Comparison of ENCODE assay signal across 1 cellular context in the genomic region with DNA sequence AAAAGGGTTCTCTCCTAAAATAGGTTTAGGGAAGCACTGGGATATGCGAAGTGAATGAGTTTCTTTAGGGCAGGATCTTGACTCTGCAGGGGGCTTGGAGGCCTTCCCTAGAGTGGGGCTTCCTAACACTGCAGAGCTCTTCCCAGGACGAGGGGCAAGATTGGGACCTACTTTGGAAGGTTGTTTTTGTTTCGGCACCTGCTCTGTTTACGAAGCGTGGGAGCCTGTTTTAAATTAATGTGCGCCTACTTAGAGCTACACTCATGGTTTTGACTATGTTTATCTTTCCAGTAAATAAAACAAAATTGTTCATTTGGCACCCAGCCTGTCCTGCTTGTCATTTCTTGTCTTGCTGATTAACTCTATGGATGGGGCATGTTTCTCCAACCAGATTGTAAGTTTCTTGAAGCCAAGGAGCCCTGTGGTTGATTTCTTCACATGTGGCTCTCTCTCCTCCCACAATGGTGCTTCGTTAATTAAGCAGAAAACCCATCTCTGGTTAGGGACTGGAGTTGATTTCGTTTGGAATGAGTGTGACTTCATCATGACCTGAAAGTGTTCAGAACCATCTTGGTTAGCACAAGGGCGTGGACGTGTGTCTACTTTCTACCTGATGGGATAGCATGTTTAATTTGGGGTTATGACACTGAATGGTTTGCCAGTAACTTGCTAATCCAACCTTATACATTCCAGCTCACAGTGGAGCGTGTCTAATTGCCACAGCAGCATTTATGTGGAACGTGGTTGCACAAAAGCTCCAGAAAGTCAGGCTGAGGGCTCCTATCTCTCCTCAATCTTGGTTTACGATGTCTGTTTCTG.
TF ChIP-seq lines count a peak whose summit lies in the region.

No MANE protein-coding gene starts in this region.

TF ChIP-seq in HEK293, 187 proteins besides CTCF, POLR2A, EP300 and RAD21 (continued from another document and continues in another):
- TF ChIP-seq, protein P1, sequence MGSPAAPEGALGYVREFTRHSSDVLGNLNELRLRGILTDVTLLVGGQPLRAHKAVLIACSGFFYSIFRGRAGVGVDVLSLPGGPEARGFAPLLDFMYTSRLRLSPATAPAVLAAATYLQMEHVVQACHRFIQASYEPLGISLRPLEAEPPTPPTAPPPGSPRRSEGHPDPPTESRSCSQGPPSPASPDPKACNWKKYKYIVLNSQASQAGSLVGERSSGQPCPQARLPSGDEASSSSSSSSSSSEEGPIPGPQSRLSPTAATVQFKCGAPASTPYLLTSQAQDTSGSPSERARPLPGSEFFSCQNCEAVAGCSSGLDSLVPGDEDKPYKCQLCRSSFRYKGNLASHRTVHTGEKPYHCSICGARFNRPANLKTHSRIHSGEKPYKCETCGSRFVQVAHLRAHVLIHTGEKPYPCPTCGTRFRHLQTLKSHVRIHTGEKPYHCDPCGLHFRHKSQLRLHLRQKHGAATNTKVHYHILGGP (tag by site-specific recombination; IDR thresholded peaks at IDR 0.05), result 0 out of 2 replicates have a peak, but pooled peaks have one; percentile 9
- TF ChIP-seq ZNF140 (tag by site-specific recombination; IDR thresholded peaks at IDR 0.05) (no peak), ZNF521 (tag by site-specific recombination; IDR thresholded peaks at IDR 0.05) (no peak), ZSCAN30 (tag by site-specific recombination; IDR thresholded peaks at IDR 0.05) (peak; percentile 53; the same call in 1 of the 2 replicates), ZIC2 (tag by site-specific recombination; IDR thresholded peaks at IDR 0.05) (no peak), ZNF223 (tag by site-specific recombination; IDR thresholded peaks at IDR 0.05) (no peak), ZNF654 (tag by site-specific recombination; IDR thresholded peaks at IDR 0.05; ENCODE audit: low read depth) (no peak), FEZF1 (tag by site-specific recombination; IDR thresholded peaks at IDR 0.05) (peak; percentile 94), ZNF341 (tag by site-specific recombination; IDR thresholded peaks at IDR 0.05; ENCODE audit: low read depth) (peak; percentile 75), ZNF626 (tag by site-specific recombination; IDR thresholded peaks at IDR 0.05) (no peak), SP7 (tag by site-specific recombination; IDR thresholded peaks at IDR 0.05) (peak; percentile 99), RBAK (tag by site-specific recombination; IDR thresholded peaks at IDR 0.05) (no peak), ZNF404 (tag by site-specific recombination; IDR thresholded peaks at IDR 0.05) (no peak), ZNF548 (tag by site-specific recombination; IDR thresholded peaks at IDR 0.05) (no peak), ZNF843 (tag by site-specific recombination; IDR thresholded peaks at IDR 0.05) (peak; percentile 86), ZNF677 (tag by site-specific recombination; IDR thresholded peaks at IDR 0.05) (no peak), ZBTB48 (tag by site-specific recombination; IDR thresholded peaks at IDR 0.05) (peak; percentile 78), ZNF473 (tag by site-specific recombination; IDR thresholded peaks at IDR 0.05) (no peak), ZNF394 (tag by site-specific recombination; IDR thresholded peaks at IDR 0.05; ENCODE audit: borderline replicate concordance) (peak; percentile 71; the same call in 1 of the 2 replicates), OSR2 (tag by site-specific recombination; IDR thresholded peaks at IDR 0.05) (peak; percentile 89), ZNF202 (tag by site-specific recombination; IDR thresholded peaks at IDR 0.05; ENCODE audit: borderline replicate concordance) (no peak), ZSCAN23 (tag by site-specific recombination; IDR thresholded peaks at IDR 0.05) (peak; percentile 50; the same call in 1 of the 2 replicates), HOXA7 (CRISPR knock-in tag; IDR thresholded peaks at IDR 0.05; ENCODE audit: borderline replicate concordance) (no peak), ZBTB7A (tag by site-specific recombination; IDR thresholded peaks at IDR 0.05; ENCODE audit: low read depth) (no peak), ZNF664 (tag by site-specific recombination; IDR thresholded peaks at IDR 0.05) (peak; percentile 91), ZNF324 (tag by site-specific recombination; IDR thresholded peaks at IDR 0.05) (no peak), GLI4 (tag by site-specific recombination; IDR thresholded peaks at IDR 0.05) (no peak), ZNF132 (tag by site-specific recombination; IDR thresholded peaks at IDR 0.05; ENCODE audit: borderline replicate concordance) (no peak), ZNF175 (tag by site-specific recombination; IDR thresholded peaks at IDR 0.05) (no peak), ZNF169 (tag by site-specific recombination; IDR thresholded peaks at IDR 0.05) (no peak), ZNF48 (tag by site-specific recombination; IDR thresholded peaks at IDR 0.05) (no peak), ZNF830 (tag by site-specific recombination; IDR thresholded peaks at IDR 0.05; ENCODE audit: low read depth) (no peak), ZNF701 (tag by site-specific recombination; IDR thresholded peaks at IDR 0.05) (no peak), ZNF660 (tag by site-specific recombination; IDR thresholded peaks at IDR 0.05) (no peak), KLF8 (tag by site-specific recombination; IDR thresholded peaks at IDR 0.05) (peak; percentile 68), ZNF501 (tag by site-specific recombination; IDR thresholded peaks at IDR 0.05) (0 out of 2 replicates have a peak, but pooled peaks have one; percentile 73), GFI1B (tag by site-specific recombination; IDR thresholded peaks at IDR 0.05) (peak; percentile 59), ZNF112 (tag by site-specific recombination; IDR thresholded peaks at IDR 0.05) (no peak), ZNF416 (tag by site-specific recombination; IDR thresholded peaks at IDR 0.05) (no peak), ZNF211 (tag by site-specific recombination; IDR thresholded peaks at IDR 0.05; ENCODE audit: low read depth) (no peak), ZNF24 (tag by site-specific recombination; IDR thresholded peaks at IDR 0.05) (peak; percentile 70; the same call in 1 of the 2 replicates), ZNF157 (tag by site-specific recombination; IDR thresholded peaks at IDR 0.05) (no peak)
- TF ChIP-seq, protein P2, sequence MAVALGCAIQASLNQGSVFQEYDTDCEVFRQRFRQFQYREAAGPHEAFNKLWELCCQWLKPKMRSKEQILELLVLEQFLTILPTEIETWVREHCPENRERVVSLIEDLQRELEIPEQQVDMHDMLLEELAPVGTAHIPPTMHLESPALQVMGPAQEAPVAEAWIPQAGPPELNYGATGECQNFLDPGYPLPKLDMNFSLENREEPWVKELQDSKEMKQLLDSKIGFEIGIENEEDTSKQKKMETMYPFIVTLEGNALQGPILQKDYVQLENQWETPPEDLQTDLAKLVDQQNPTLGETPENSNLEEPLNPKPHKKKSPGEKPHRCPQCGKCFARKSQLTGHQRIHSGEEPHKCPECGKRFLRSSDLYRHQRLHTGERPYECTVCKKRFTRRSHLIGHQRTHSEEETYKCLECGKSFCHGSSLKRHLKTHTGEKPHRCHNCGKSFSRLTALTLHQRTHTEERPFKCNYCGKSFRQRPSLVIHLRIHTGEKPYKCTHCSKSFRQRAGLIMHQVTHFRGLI (tag by site-specific recombination; IDR thresholded peaks at IDR 0.05), result 0 out of 2 replicates have a peak, but pooled peaks have one; percentile 23
- TF ChIP-seq, protein P3, sequence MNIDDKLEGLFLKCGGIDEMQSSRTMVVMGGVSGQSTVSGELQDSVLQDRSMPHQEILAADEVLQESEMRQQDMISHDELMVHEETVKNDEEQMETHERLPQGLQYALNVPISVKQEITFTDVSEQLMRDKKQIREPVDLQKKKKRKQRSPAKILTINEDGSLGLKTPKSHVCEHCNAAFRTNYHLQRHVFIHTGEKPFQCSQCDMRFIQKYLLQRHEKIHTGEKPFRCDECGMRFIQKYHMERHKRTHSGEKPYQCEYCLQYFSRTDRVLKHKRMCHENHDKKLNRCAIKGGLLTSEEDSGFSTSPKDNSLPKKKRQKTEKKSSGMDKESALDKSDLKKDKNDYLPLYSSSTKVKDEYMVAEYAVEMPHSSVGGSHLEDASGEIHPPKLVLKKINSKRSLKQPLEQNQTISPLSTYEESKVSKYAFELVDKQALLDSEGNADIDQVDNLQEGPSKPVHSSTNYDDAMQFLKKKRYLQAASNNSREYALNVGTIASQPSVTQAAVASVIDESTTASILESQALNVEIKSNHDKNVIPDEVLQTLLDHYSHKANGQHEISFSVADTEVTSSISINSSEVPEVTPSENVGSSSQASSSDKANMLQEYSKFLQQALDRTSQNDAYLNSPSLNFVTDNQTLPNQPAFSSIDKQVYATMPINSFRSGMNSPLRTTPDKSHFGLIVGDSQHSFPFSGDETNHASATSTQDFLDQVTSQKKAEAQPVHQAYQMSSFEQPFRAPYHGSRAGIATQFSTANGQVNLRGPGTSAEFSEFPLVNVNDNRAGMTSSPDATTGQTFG (tag by site-specific recombination; IDR thresholded peaks at IDR 0.05; ENCODE audit: borderline replicate concordance), result no peak
- TF ChIP-seq, protein P4, sequence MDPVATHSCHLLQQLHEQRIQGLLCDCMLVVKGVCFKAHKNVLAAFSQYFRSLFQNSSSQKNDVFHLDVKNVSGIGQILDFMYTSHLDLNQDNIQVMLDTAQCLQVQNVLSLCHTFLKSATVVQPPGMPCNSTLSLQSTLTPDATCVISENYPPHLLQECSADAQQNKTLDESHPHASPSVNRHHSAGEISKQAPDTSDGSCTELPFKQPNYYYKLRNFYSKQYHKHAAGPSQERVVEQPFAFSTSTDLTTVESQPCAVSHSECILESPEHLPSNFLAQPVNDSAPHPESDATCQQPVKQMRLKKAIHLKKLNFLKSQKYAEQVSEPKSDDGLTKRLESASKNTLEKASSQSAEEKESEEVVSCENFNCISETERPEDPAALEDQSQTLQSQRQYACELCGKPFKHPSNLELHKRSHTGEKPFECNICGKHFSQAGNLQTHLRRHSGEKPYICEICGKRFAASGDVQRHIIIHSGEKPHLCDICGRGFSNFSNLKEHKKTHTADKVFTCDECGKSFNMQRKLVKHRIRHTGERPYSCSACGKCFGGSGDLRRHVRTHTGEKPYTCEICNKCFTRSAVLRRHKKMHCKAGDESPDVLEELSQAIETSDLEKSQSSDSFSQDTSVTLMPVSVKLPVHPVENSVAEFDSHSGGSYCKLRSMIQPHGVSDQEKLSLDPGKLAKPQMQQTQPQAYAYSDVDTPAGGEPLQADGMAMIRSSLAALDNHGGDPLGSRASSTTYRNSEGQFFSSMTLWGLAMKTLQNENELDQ (tag by site-specific recombination; IDR thresholded peaks at IDR 0.05; ENCODE audit: low read depth), result no peak
- TF ChIP-seq, protein P5, sequence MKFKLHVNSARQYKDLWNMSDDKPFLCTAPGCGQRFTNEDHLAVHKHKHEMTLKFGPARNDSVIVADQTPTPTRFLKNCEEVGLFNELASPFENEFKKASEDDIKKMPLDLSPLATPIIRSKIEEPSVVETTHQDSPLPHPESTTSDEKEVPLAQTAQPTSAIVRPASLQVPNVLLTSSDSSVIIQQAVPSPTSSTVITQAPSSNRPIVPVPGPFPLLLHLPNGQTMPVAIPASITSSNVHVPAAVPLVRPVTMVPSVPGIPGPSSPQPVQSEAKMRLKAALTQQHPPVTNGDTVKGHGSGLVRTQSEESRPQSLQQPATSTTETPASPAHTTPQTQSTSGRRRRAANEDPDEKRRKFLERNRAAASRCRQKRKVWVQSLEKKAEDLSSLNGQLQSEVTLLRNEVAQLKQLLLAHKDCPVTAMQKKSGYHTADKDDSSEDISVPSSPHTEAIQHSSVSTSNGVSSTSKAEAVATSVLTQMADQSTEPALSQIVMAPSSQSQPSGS (tag by site-specific recombination; IDR thresholded peaks at IDR 0.05; ENCODE audit: low read depth), result no peak; the same call in 1 of the 2 replicates
- TF ChIP-seq, protein P6, sequence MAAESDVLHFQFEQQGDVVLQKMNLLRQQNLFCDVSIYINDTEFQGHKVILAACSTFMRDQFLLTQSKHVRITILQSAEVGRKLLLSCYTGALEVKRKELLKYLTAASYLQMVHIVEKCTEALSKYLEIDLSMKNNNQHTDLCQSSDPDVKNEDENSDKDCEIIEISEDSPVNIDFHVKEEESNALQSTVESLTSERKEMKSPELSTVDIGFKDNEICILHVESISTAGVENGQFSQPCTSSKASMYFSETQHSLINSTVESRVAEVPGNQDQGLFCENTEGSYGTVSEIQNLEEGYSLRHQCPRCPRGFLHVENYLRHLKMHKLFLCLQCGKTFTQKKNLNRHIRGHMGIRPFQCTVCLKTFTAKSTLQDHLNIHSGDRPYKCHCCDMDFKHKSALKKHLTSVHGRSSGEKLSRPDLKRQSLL (tag by site-specific recombination; IDR thresholded peaks at IDR 0.05), result peak; percentile 64; the same call in 1 of the 2 replicates
- TF ChIP-seq, protein P7, sequence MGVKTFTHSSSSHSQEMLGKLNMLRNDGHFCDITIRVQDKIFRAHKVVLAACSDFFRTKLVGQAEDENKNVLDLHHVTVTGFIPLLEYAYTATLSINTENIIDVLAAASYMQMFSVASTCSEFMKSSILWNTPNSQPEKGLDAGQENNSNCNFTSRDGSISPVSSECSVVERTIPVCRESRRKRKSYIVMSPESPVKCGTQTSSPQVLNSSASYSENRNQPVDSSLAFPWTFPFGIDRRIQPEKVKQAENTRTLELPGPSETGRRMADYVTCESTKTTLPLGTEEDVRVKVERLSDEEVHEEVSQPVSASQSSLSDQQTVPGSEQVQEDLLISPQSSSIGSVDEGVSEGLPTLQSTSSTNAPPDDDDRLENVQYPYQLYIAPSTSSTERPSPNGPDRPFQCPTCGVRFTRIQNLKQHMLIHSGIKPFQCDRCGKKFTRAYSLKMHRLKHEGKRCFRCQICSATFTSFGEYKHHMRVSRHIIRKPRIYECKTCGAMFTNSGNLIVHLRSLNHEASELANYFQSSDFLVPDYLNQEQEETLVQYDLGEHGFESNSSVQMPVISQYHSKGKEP (tag by site-specific recombination; IDR thresholded peaks at IDR 0.05), result peak; percentile 84
- TF ChIP-seq, protein P8, sequence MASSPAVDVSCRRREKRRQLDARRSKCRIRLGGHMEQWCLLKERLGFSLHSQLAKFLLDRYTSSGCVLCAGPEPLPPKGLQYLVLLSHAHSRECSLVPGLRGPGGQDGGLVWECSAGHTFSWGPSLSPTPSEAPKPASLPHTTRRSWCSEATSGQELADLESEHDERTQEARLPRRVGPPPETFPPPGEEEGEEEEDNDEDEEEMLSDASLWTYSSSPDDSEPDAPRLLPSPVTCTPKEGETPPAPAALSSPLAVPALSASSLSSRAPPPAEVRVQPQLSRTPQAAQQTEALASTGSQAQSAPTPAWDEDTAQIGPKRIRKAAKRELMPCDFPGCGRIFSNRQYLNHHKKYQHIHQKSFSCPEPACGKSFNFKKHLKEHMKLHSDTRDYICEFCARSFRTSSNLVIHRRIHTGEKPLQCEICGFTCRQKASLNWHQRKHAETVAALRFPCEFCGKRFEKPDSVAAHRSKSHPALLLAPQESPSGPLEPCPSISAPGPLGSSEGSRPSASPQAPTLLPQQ (tag by site-specific recombination; IDR thresholded peaks at IDR 0.05), result peak; percentile 72
- TF ChIP-seq, protein P9, sequence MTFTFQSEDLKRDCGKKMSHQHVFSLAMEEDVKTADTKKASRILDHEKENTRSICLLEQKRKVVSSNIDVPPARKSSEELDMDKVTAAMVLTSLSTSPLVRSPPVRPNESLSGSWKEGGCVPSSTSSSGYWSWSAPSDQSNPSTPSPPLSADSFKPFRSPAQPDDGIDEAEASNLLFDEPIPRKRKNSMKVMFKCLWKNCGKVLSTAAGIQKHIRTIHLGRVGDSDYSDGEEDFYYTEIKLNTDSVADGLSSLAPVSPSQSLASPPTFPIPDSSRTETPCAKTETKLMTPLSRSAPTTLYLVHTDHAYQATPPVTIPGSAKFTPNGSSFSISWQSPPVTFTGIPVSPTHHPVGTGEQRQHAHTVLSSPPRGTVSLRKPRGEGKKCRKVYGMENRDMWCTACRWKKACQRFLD (tag by site-specific recombination; IDR thresholded peaks at IDR 0.05), result no peak
- TF ChIP-seq, protein P10, sequence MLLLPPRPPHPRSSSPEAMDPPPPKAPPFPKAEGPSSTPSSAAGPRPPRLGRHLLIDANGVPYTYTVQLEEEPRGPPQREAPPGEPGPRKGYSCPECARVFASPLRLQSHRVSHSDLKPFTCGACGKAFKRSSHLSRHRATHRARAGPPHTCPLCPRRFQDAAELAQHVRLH (tag by site-specific recombination; IDR thresholded peaks at IDR 0.05), result peak; percentile 83
